ENCODE assay signal across 27 cellular contexts in the genomic region with DNA sequence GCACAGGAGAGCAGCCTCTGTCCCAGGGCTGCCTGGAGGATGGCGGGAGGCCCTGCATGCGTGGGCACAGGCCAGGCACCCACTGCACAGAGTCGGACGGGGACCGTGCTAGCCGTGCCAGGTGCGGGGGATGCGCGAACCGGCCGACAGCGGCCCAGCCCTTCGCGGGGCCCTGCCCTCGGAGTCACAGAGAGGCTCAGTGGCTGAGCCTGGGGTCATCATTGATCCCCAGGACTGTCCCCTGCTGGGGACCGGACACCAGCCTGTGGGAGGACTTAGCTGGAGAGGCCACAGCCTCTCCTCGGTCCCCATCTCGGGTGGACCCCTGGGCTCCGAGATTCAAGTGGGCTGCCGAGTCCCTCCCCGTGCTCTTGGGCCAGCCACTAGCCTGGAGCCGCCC. TPM values are rescaled to one million over a fixed set of nuclear protein-coding genes. Genes with fewer than 3 reads are reported as not detected.
"Had no signal": no experiment of that assay in that cellular context is flagged by ENCODE, and none has a peak within 500 bp of the region (broad histone marks: within the 10 kb centered on the region; RNA-seq: fewer than 3 reads in every experiment).

No MANE protein-coding gene starts in this region.

- H3K4me1 ChIP-seq: gastrocnemius medialis, parathyroid adenoma, right lobe of liver, suprapubic skin, transverse colon had no signal

- H3K4me3 ChIP-seq: gastrocnemius medialis, lung, right lobe of liver, suprapubic skin, transverse colon had no signal

- H3K36me3 ChIP-seq: gastrocnemius medialis, neutrophil, right lobe of liver, suprapubic skin, transverse colon had no signal

- H3K27ac ChIP-seq: epithelial cell of prostate, gastrocnemius medialis, neutrophil, parathyroid adenoma, right lobe of liver, suprapubic skin, transverse colon had no signal

- H3K9ac ChIP-seq: parathyroid adenoma had no signal

- H2AFZ ChIP-seq: parathyroid adenoma had no signal

- H3K27me3 Mint-ChIP-seq: stimulated activated naive CD8-positive, alpha-beta T cell treated with anti-CD3 and anti-CD28 coated beads, Interleukin-15, amount 100 ng/mL, for 72 hours had no signal

- H3K4me1 Mint-ChIP-seq: stimulated activated naive B cell treated with anti-CD40 and anti-IgM and Interleukin-4, amounts not matched to agents 10 μg/mL and 1 μg/mL and 100 μg/mL, for 72 hours; stimulated activated naive CD8-positive, alpha-beta T cell treated with anti-CD3 and anti-CD28 coated beads, Interleukin-15, amount 100 ng/mL, for 72 hours had no signal

- DNase-seq: effector CD8-positive, alpha-beta T cell; foreskin fibroblast; gastrocnemius medialis; head of caudate nucleus; natural killer cell; right lobe of liver; small intestine; stimulated activated CD4-positive, alpha-beta T cell treated with anti-CD3 and anti-CD28 coated beads, Interleukin-15, amount 100 ng/mL, for 24 hours; stimulated activated CD4-positive, alpha-beta T cell treated with anti-CD3 and anti-CD28 coated beads, Interleukin-2, amount 100 ng/mL, for 48 hours; stimulated activated naive B cell treated with anti-CD40 and anti-IgM and Interleukin-4, amounts not matched to agents 10 μg/mL and 1 μg/mL and 100 μg/mL, for 72 hours; stimulated activated naive CD8-positive, alpha-beta T cell treated with anti-CD3 and anti-CD28 coated beads, Interleukin-15, amount 100 ng/mL, for 72 hours; transverse colon had no signal

- H3K27ac Mint-ChIP-seq: dendritic cell treated with granulocyte-macrophage colony-stimulating factor and Interleukin-4, amounts not matched to agents 40 ng/mL and 50 ng/mL, for 4 days; endodermal cell; memory B cell; natural killer cell; progenitor cell of endocrine pancreas; stimulated activated naive B cell treated with anti-CD40 and anti-IgM and Interleukin-4, amounts not matched to agents 10 μg/mL and 1 μg/mL and 100 μg/mL, for 72 hours; stimulated activated naive CD8-positive, alpha-beta T cell treated with anti-CD3 and anti-CD28 coated beads, Interleukin-15, amount 100 ng/mL, for 72 hours had no signal

- H3K9me3 Mint-ChIP-seq: dendritic cell treated with granulocyte-macrophage colony-stimulating factor and Interleukin-4, amounts not matched to agents 40 ng/mL and 50 ng/mL, for 4 days; endodermal cell; memory B cell; natural killer cell; stimulated activated naive CD8-positive, alpha-beta T cell treated with anti-CD3 and anti-CD28 coated beads, Interleukin-15, amount 100 ng/mL, for 72 hours had no signal

- H3K4me3 Mint-ChIP-seq: dendritic cell treated with granulocyte-macrophage colony-stimulating factor and Interleukin-4, amounts not matched to agents 40 ng/mL and 50 ng/mL, for 4 days; endodermal cell; memory B cell; natural killer cell; stimulated activated naive B cell treated with anti-CD40 and anti-IgM and Interleukin-4, amounts not matched to agents 10 μg/mL and 1 μg/mL and 100 μg/mL, for 72 hours; stimulated activated naive CD8-positive, alpha-beta T cell treated with anti-CD3 and anti-CD28 coated beads, Interleukin-15, amount 100 ng/mL, for 72 hours had no signal

- H3K9me3 ChIP-seq: gastrocnemius medialis, neutrophil, right lobe of liver, suprapubic skin, transverse colon had no signal

- H3K79me2 ChIP-seq: parathyroid adenoma had no signal

- H3K27me3 ChIP-seq: neutrophil, right lobe of liver had no signal

- ATAC-seq: esophagus mucosa; gastrocnemius medialis; left lobe of liver; natural killer cell; right lobe of liver; stimulated activated naive B cell treated with anti-CD40 and anti-IgM and Interleukin-4, amounts not matched to agents 10 μg/mL and 1 μg/mL and 100 μg/mL, for 72 hours; stimulated activated naive CD8-positive, alpha-beta T cell treated with anti-CD3 and anti-CD28 coated beads, Interleukin-15, amount 100 ng/mL, for 72 hours had no signal

- H3K36me3 Mint-ChIP-seq: memory B cell; natural killer cell; stimulated activated naive B cell treated with anti-CD40 and anti-IgM and Interleukin-4, amounts not matched to agents 10 μg/mL and 1 μg/mL and 100 μg/mL, for 72 hours had no signal

RNA-seq across cellular contexts. Expression of gene LAMC3, which starts 19.1 kb away (rescaled TPM):
- total RNA-seq: natural killer cell had no signal
- polyA plus RNA-seq: keratinocyte had no signal

RNA-seq across cellular contexts. Expression of gene FIBCD1, which starts 50.8 kb away (rescaled TPM):
- total RNA-seq: gastrocnemius medialis, glomerular endothelial cell, left lobe of liver, liver, mononuclear cell, natural killer cell, progenitor cell of endocrine pancreas, right lobe of liver, suprapubic skin had no signal
- polyA plus RNA-seq: liver had no signal
